27 cellular contexts compared by ENCODE assay signal in the genomic region with DNA sequence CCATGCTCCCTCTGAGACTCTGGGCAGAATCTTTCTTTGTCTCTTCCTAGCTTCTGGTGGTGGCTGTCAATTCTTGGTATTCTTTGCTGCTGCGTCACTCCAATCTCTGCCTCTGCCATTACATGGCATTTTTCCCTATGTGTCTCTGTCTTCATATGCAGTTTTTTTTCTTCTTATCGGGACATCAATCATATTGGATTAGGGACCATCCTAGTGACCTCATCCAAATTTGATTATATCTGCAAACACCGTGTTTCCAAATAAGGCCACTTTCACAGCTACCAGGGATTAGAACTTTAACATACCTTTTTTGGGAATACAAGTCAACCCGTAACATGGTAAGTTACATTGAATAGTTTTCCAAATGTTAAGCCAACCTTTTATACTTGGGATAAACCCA.
"Had no signal": no experiment of that assay in that cellular context is flagged by ENCODE, and none has a peak within 500 bp of the region (broad histone marks: within the 10 kb centered on the region; RNA-seq: fewer than 3 reads in every experiment).

No MANE protein-coding gene starts in this region.

- DNase-seq: stimulated activated CD4-positive, alpha-beta T cell treated with anti-CD3 and anti-CD28 coated beads, Interleukin-2, amount 100 ng/mL, for 48 hours; stimulated activated CD4-positive, alpha-beta T cell treated with anti-CD3 and anti-CD28 coated beads, Interleukin-4, amount 100 ng/mL, for 1 hour; stimulated activated CD4-positive, alpha-beta T cell treated with anti-CD3 and anti-CD28 coated beads, Interleukin-4, amount 100 ng/mL, for 24 hours; stimulated activated CD4-positive, alpha-beta T cell treated with anti-CD3 and anti-CD28 coated beads, Interleukin-4, amount 100 ng/mL, for 4 hours; stimulated activated CD8-positive, alpha-beta memory T cell treated with anti-CD3 and anti-CD28 coated beads, Interleukin-4, amount 100 ng/mL, for 48 hours; stimulated activated naive B cell treated with anti-CD40 and anti-IgM and Interleukin-4, amounts not matched to agents 10 μg/mL and 1 μg/mL and 100 μg/mL, for 72 hours; stimulated activated naive CD4-positive, alpha-beta T cell; stimulated activated naive CD4-positive, alpha-beta T cell treated with Interleukin-2 at 50 U/mL for 16 hours; stimulated activated naive CD8-positive, alpha-beta T cell treated with anti-CD3 and anti-CD28 coated beads, Interleukin-15, amount 100 ng/mL, for 72 hours; stimulated activated naive CD8-positive, alpha-beta T cell treated with anti-CD3 and anti-CD28 coated beads, Interleukin-15, Interleukin-2, amounts not matched to agents 100 U/mL and 50 U/mL, for 24 hours; stomach; substantia nigra; testis; thyroid gland; tibial artery; transverse colon; trophoblast cell; upper lobe of left lung; upper lobe of right lung; uterus had no signal

- H3K27me3 ChIP-seq: stomach, testis, thyroid gland, tibial nerve, transverse colon, upper lobe of left lung, upper lobe of right lung, uterus, vagina had no signal

- H3K36me3 ChIP-seq: stomach, suprapubic skin, thoracic aorta, thyroid gland, tibial artery, tibial nerve, transverse colon, upper lobe of left lung, upper lobe of right lung, uterus, vagina had no signal

- H3K9me3 ChIP-seq: stomach, suprapubic skin, testis, thoracic aorta, thyroid gland, tibial artery, tibial nerve, transverse colon, upper lobe of left lung, upper lobe of right lung, uterus, vagina had no signal

- H3K4me3 ChIP-seq: stomach, suprapubic skin, testis, thoracic aorta, thyroid gland, tibial artery, tibial nerve, transverse colon, upper lobe of left lung, upper lobe of right lung, uterus, vagina had no signal

- H3K4me1 ChIP-seq: stomach, suprapubic skin, testis, thyroid gland, tibial artery, tibial nerve, transverse colon, upper lobe of left lung, upper lobe of right lung, uterus, vagina had no signal

- H3K27ac ChIP-seq: stomach, suprapubic skin, testis, thoracic aorta, thyroid gland, tibial artery, tibial nerve, transverse colon, upper lobe of left lung, upper lobe of right lung, uterus, vagina had no signal

- FAIRE-seq: urothelium cell line had no signal

- ATAC-seq: stimulated activated effector memory CD8-positive, alpha-beta T cell treated with anti-CD3 and anti-CD28 coated beads, Interleukin-12 subunit alpha, Interleukin-12 subunit beta, amount 100 ng/mL, for 72 hours; stimulated activated memory B cell treated with anti-CD40 and anti-IgM and Interleukin-4, amounts not matched to agents 10 μg/mL and 1 μg/mL and 100 μg/mL, for 72 hours; stimulated activated naive B cell treated with anti-CD40 and anti-IgM and Interleukin-4, amounts not matched to agents 10 μg/mL and 1 μg/mL and 100 μg/mL, for 72 hours; stimulated activated naive CD8-positive, alpha-beta T cell treated with anti-CD3 and anti-CD28 coated beads, Interleukin-15, amount 100 ng/mL, for 72 hours; stimulated activated naive CD8-positive, alpha-beta T cell treated with anti-CD3 and anti-CD28 coated beads, Interleukin-15, Interleukin-2, amounts not matched to agents 100 U/mL and 50 U/mL, for 24 hours; upper lobe of right lung had no signal
